Comparison of ENCODE assay signal across 20 cellular contexts in the genomic region with DNA sequence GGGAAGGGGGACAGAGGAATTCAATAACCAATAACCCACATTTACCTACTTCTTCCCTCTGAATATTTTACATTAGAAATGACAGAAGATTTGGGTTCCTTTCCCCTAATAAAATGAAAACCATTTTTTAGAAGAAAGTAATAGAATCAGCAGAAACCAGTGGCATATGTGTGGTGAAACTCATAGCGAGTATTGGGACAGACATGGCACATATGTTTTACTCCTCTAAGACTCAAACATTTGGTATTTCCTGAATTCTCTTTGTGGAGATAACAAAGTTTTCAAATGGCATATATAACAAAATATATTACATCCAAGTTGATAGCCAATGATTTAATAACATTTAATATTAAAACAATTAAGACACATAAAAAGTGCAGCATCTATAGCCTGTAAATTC. TPM values are rescaled to one million over a fixed set of nuclear protein-coding genes. Genes with fewer than 3 reads are reported as not detected.
DNase-seq lines count a peak whose midpoint lies in the region; ATAC-seq and TF ChIP-seq lines count a peak whose summit lies in the region.
"Had no signal": no experiment of that assay in that cellular context is flagged by ENCODE, and none has a peak within 500 bp of the region (broad histone marks: within the 10 kb centered on the region; RNA-seq: fewer than 3 reads in every experiment).

No MANE protein-coding gene starts in this region.

- peak overlapping the region; percentile 32 for H3K27ac ChIP-seq in ACC112 (ENCODE audit: low read depth, low read length)

- H3K27me3 ChIP-seq in ACC112 (ENCODE audit: insufficient read depth, low read length): no peaks in the 10 kb centered on the region

- H3K4me3 ChIP-seq in ACC112 (ENCODE audit: low read depth, low read length) (no peak overlapping the region), cardiac fibroblast (replicated peaks in 1 of 2; ENCODE audit: low read depth in 2 of 2, low read length in 2 of 2) (no peak overlapping the region), fibroblast of villous mesenchyme (ENCODE audit: low read depth, low read length) (no peak overlapping the region)

- H3K36me3 ChIP-seq in ACC112 (ENCODE audit: insufficient read depth, low read length): no peaks in the 10 kb centered on the region

- no peaks in the 10 kb centered on the region for H3K79me2 ChIP-seq in ACC112 (ENCODE audit: control insufficient read depth, insufficient read depth, low read length, unreplicated experiment)

- TF ChIP-seq CTCF in cardiac fibroblast (IDR thresholded peaks at IDR 0.05; ENCODE audit: low read depth, low read length) (no peak), fibroblast of villous mesenchyme (IDR thresholded peaks at IDR 0.05; ENCODE audit: insufficient read depth, low read depth, low read length) (no peak)

- no peak for ATAC-seq in SK-N-SH treated with all-trans-retinoic acid at 6 μM for 48 hours
- ATAC-seq: HepG2 had no signal

- H3K4me1 ChIP-seq in ACC112 (ENCODE audit: control insufficient read depth, insufficient read depth, low read length, unreplicated experiment): peaks cover 11% of the 10 kb centered on the region

- H2AFZ ChIP-seq in ACC112 (ENCODE audit: low read length, unreplicated experiment): no peak overlapping the region

- DNase-seq in HS-5 (ENCODE audit: low read depth) (peak; percentile 57), cardiac fibroblast (ENCODE audit: low read depth in 2 of 2) (peak; percentile 72 to 75), fibroblast of villous mesenchyme (ENCODE audit: low read depth) (peak; percentile 42), medulla oblongata (ENCODE audit: extremely low spot score) (no peak), activated gamma-delta T cell treated with Interleukin-2 at 50 U/mL for 16 hours (no peak), LoVo (ENCODE audit: low spot score) (no peak)
- DNase-seq: 8988T, AML-193, GF-D8, GOT3, HFFc6, Karpas-422, NCI-H2029, NCI-H2171 treated with DMSO at 0.1 percent for 48 hours, NCI-H510A, NCI-H82, SHP77 had no signal

TF ChIP-seq in SK-N-SH treated with all-trans-retinoic acid at 6 μM for 48 hours, 23 proteins besides CTCF, POLR2A, EP300 and RAD21:
- TF ChIP-seq BACH2 (CRISPR knock-in tag; IDR thresholded peaks at IDR 0.05; ENCODE audit: borderline replicate concordance): no peak
- no peak for TF ChIP-seq ZFP3 (CRISPR knock-in tag; IDR thresholded peaks at IDR 0.05)
- TF ChIP-seq OSR1 (CRISPR knock-in tag; IDR thresholded peaks at IDR 0.05): no peak
- no peak for TF ChIP-seq ZNF565 (CRISPR knock-in tag; conservative IDR thresholded peaks at IDR 0.05; ENCODE audit: low read depth)
- TF ChIP-seq CSDC2 (CRISPR knock-in tag; IDR thresholded peaks at IDR 0.05): no peak
- no peak for TF ChIP-seq RARB (CRISPR knock-in tag; IDR thresholded peaks at IDR 0.05)
- no peak for TF ChIP-seq TOX (CRISPR knock-in tag; IDR thresholded peaks at IDR 0.05; ENCODE audit: borderline replicate concordance)
- TF ChIP-seq, protein P1, sequence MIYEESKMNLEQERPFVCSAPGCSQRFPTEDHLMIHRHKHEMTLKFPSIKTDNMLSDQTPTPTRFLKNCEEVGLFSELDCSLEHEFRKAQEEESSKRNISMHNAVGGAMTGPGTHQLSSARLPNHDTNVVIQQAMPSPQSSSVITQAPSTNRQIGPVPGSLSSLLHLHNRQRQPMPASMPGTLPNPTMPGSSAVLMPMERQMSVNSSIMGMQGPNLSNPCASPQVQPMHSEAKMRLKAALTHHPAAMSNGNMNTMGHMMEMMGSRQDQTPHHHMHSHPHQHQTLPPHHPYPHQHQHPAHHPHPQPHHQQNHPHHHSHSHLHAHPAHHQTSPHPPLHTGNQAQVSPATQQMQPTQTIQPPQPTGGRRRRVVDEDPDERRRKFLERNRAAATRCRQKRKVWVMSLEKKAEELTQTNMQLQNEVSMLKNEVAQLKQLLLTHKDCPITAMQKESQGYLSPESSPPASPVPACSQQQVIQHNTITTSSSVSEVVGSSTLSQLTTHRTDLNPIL (CRISPR knock-in tag; IDR thresholded peaks at IDR 0.05; ENCODE audit: low read depth): no peak
- no peak for TF ChIP-seq SNAI2 (CRISPR knock-in tag; IDR thresholded peaks at IDR 0.05)
- no peak for TF ChIP-seq ZNF8 (CRISPR knock-in tag; IDR thresholded peaks at IDR 0.05)
- TF ChIP-seq GLIS3 (CRISPR knock-in tag; IDR thresholded peaks at IDR 0.05): no peak
- TF ChIP-seq, protein P2, sequence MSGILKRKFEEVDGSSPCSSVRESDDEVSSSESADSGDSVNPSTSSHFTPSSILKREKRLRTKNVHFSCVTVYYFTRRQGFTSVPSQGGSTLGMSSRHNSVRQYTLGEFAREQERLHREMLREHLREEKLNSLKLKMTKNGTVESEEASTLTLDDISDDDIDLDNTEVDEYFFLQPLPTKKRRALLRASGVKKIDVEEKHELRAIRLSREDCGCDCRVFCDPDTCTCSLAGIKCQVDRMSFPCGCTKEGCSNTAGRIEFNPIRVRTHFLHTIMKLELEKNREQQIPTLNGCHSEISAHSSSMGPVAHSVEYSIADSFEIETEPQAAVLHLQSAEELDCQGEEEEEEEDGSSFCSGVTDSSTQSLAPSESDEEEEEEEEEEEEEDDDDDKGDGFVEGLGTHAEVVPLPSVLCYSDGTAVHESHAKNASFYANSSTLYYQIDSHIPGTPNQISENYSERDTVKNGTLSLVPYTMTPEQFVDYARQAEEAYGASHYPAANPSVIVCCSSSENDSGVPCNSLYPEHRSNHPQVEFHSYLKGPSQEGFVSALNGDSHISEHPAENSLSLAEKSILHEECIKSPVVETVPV (CRISPR knock-in tag; IDR thresholded peaks at IDR 0.05): no peak

RNA-seq across cellular contexts. Expression of a gene that starts 12.9 kb away (rescaled TPM):
- total RNA-seq in fibroblast of villous mesenchyme: 3.5 and 4.2 TPM in 2 replicates

Comparison
In these comparisons a context has a peak if more than half of its experiments do, and no peak if none do; other contexts are left out.
1. DNase-seq: peak in HS-5 (single experiment), cardiac fibroblast (2 of 2) and fibroblast of villous mesenchyme (single experiment); none in medulla oblongata (single experiment), activated gamma-delta T cell treated with Interleukin-2 at 50 U/mL for 16 hours (single experiment) and LoVo (single experiment).